Comparison of ENCODE assay signal across 14 cellular contexts in the genomic region with DNA sequence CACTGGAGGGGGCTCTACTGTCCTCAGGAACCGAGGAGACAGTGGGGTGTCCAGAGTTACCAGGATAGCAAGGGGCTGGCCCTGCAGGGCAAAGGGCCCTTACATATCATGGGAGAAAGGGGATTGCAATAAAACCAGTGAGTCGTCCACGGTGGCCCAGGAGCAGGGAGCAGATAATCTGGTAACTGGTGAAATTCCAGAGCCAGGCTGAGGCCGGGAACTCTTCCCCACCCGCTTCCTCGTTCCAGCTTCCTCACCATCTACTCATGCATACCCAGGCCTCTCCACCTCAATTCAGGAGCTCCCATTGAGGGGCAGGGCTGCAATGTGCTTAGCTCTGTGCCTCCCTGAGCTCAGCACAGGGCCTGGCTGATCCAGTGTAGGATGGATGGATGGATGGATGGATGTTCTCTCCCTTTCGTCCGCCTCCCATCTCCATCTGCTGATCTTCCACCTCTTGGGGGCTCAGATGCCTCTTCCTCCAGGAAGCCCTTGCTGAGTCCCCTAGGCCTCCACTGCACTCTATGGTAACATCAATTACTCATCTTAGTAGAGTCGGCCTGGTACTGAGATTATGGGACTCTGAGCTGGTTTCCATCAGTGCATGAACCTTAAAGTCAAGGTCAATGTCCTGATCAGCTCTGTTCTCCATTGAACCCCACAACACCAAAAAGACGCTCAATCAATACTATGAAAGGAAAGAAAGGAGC. TPM values are rescaled to one million over a fixed set of nuclear protein-coding genes. Genes with fewer than 3 reads are reported as not detected.
DNase-seq lines count a peak whose midpoint lies in the region; ATAC-seq and TF ChIP-seq lines count a peak whose summit lies in the region.
"Had no signal": no experiment of that assay in that cellular context is flagged by ENCODE, and none has a peak within 500 bp of the region (broad histone marks: within the 10 kb centered on the region; RNA-seq: fewer than 3 reads in every experiment).

No MANE protein-coding gene starts in this region.

- no peaks in the 10 kb centered on the region for H4K20me1 ChIP-seq in PC-9 (ENCODE audit: insufficient read depth)

- H3K4me3 Mint-ChIP-seq in activated CD4-positive, alpha-beta T cell treated with anti-CD3 and anti-CD28 coated beads, Interleukin-2, amount 10 ng/mL, durations not matched to agents 24 days and 14 days, result peak overlapping the region; percentile 0
- H3K4me3 Mint-ChIP-seq: nephron had no signal

- H3K9me3 Mint-ChIP-seq in activated CD4-positive, alpha-beta T cell treated with anti-CD3 and anti-CD28 coated beads, Interleukin-2, amount 10 ng/mL, durations not matched to agents 24 days and 14 days, result no peaks in the 10 kb centered on the region
- H3K9me3 Mint-ChIP-seq: nephron had no signal

- H3K4me1 ChIP-seq in PC-9 (replicated peaks; ENCODE audit: insufficient read depth), result peaks cover 53% of the 10 kb centered on the region
- H3K4me1 ChIP-seq: HAP-1 had no signal

- peak overlapping the region; percentile 38 for H3K4me2 ChIP-seq in PC-9

- POLR2A ChIA-PET in PC-9 (lab: Charles Lee; ENCODE audit: unreplicated experiment), result no interaction called here

- no peaks in the 10 kb centered on the region for H3K9me2 ChIP-seq in PC-9 (ENCODE audit: insufficient read depth)

- no TSS peak for BruUV-seq in PC-9 (replicated peaks; lab: Mats Ljungman, UMichigan)

- H3K27me3 ChIP-seq in PC-9 (ENCODE audit: insufficient read depth, low read depth), result no peaks in the 10 kb centered on the region

- no peak for TF ChIP-seq CTCF in PC-9 (conservative IDR thresholded peaks at IDR 0.05)

- no peak overlapping the region for H3K4me3 ChIP-seq in PC-9
- H3K4me3 ChIP-seq: HAP-1 had no signal

- no peak overlapping the region for H2AFZ ChIP-seq in PC-9

- ATAC-seq in GM21619 (IDR thresholded peaks at IDR 0.05; ENCODE audit: unreplicated experiment) (peak; percentile 23), GM18498 (IDR thresholded peaks at IDR 0.05; ENCODE audit: unreplicated experiment) (no peak)

- peaks cover 31% of the 10 kb centered on the region for H3K27me3 Mint-ChIP-seq in activated CD4-positive, alpha-beta T cell treated with anti-CD3 and anti-CD28 coated beads, Interleukin-2, amount 10 ng/mL, durations not matched to agents 24 days and 14 days

- CTCF ChIA-PET in PC-9 (lab: Charles Lee), result interaction anchor here (0.7 kb wide), 1 partner anchor 437 kb away, joined by 3 read pairs; no protein-coding TSS in a partner anchor

- intact Hi-C loops in activated CD4-positive, alpha-beta T cell treated with anti-CD3 and anti-CD28 coated beads, Interleukin-2, amount 10 ng/mL, durations not matched to agents 24 days and 14 days (cut with micrococcal nuclease), result loop anchor here (10.0 kb wide), 1 partner anchor 54 kb away; no protein-coding TSS in a partner anchor
- intact Hi-C loops in PC-9 (cut with micrococcal nuclease; ENCODE audit: unreplicated experiment), result loop anchor here (5.0 kb wide), 1 partner anchor 36 kb away; no protein-coding TSS in a partner anchor

- no peaks in the 10 kb centered on the region for H3K79me2 ChIP-seq in PC-9 (ENCODE audit: low read depth)

- no peak for DNase-seq in activated CD4-positive, alpha-beta T cell treated with anti-CD3 and anti-CD28 coated beads, Interleukin-2, amount 10 ng/mL, durations not matched to agents 24 days and 14 days
- no peak for DNase-seq in activated CD4-positive, alpha-beta T cell treated with anti-CD3 and anti-CD28 coated beads for 4 hours
- no peak for DNase-seq in PC-9
- DNase-seq in islet precursor cell, result peak; percentile 66
- no peak for DNase-seq in NCI-H1417 (lab: John Stamatoyannopoulos, UW)
- DNase-seq in C1 segment of cervical spinal cord (lab: John Stamatoyannopoulos, UW), result no peak
- DNase-seq: NCI-H187 treated with DMSO at 0.1 percent for 48 hours, NCI-H446 treated with DMSO at 0.1 percent for 48 hours had no signal

- no peaks in the 10 kb centered on the region for H3K36me3 Mint-ChIP-seq in activated CD4-positive, alpha-beta T cell treated with anti-CD3 and anti-CD28 coated beads, Interleukin-2, amount 10 ng/mL, durations not matched to agents 24 days and 14 days (ENCODE audit: low read depth)

- H3K36me3 ChIP-seq in PC-9 (ENCODE audit: low read depth), result no peaks in the 10 kb centered on the region
- H3K36me3 ChIP-seq: HAP-1 had no signal

- H3K27ac ChIP-seq in PC-9, result peak overlapping the region; percentile 51
- H3K27ac ChIP-seq: C4-2B, RWPE1 had no signal

- peaks cover 32% of the 10 kb centered on the region for H3F3A ChIP-seq in PC-9 (ENCODE audit: insufficient read depth, low read depth)

- H3K9me3 ChIP-seq in PC-9 (ENCODE audit: insufficient read depth, low read depth), result no peaks in the 10 kb centered on the region
- H3K9me3 ChIP-seq: HAP-1 had no signal

- peak overlapping the region; percentile 19 for H3K27ac Mint-ChIP-seq in activated CD4-positive, alpha-beta T cell treated with anti-CD3 and anti-CD28 coated beads, Interleukin-2, amount 10 ng/mL, durations not matched to agents 24 days and 14 days
- H3K27ac Mint-ChIP-seq: nephron had no signal

- peaks cover 14% of the 10 kb centered on the region for H3K4me1 Mint-ChIP-seq in activated CD4-positive, alpha-beta T cell treated with anti-CD3 and anti-CD28 coated beads, Interleukin-2, amount 10 ng/mL, durations not matched to agents 24 days and 14 days
- H3K4me1 Mint-ChIP-seq: nephron had no signal

RNA-seq across cellular contexts. Expression of gene NDRG4, which starts 41.2 kb away (rescaled TPM):
- 1.7 TPM in 2 replicates for total RNA-seq in activated CD4-positive, alpha-beta T cell treated with anti-CD3 and anti-CD28 coated beads, Interleukin-2, amount 10 ng/mL, durations not matched to agents 24 days and 14 days
- 4.8 and 6.0 TPM in 2 replicates for total RNA-seq in PC-9 (2021)

RNA-seq across cellular contexts. Expression of gene SETD6, which starts 56.5 kb away (rescaled TPM):
- 33.4 and 34.4 TPM in 2 replicates for total RNA-seq in activated CD4-positive, alpha-beta T cell treated with anti-CD3 and anti-CD28 coated beads, Interleukin-2, amount 10 ng/mL, durations not matched to agents 24 days and 14 days
- total RNA-seq in PC-9 (2021), result 19.2 and 21.4 TPM in 2 replicates
